In the genomic region with DNA sequence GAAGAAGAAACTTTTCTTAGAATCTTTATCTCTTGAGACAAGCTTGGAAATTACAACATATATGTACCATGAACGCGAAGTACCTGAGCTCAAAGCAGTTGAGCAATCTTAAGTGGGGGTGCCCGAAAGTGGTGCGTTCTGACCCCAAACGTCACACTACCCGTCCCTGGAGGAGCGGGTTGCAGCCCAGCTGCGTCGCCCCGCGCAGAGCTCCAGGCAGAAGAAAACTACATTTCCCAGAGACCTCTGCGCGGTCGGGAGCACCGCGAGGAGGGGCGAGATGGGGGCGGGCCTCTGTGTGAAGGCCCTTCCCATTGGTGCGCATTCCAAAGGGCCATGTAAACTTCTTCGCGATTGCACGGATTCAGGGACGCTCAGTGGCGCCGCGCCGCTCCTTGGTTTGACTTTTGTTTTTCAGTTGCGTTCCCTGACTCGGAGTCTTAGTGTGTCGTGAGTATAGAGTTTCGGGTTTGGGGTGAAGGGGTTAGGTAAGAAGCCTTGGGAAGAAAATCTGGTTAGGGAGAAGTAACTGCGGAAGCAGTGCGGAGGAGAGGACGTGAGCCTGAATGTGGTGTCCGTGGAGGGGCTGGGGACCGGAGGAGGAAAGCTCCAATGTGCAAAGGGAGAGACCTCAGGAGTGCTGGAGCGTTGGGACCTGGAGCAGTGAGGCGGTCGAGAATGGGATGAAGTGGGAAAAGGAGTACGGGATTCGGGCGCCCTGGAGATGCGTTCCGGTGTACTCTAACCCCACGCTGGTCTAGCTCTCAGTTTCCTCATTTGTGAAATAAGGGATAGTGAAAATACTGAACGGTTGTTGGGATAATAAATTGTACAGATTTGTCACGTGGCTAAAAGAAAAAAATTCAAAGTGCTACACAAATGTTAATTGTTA, we compare ENCODE assay signal across 1 cellular context.
TF ChIP-seq lines count a peak whose summit lies in the region.

A gene (plus strand): TSS at position 410 of the 892 bp plus-strand sequence. CDS start 7,740 bp downstream, outside the sequence.

TF ChIP-seq in GM12878, 131 proteins besides CTCF, POLR2A, EP300 and RAD21 (continued from another document):
- TF ChIP-seq, protein P1, sequence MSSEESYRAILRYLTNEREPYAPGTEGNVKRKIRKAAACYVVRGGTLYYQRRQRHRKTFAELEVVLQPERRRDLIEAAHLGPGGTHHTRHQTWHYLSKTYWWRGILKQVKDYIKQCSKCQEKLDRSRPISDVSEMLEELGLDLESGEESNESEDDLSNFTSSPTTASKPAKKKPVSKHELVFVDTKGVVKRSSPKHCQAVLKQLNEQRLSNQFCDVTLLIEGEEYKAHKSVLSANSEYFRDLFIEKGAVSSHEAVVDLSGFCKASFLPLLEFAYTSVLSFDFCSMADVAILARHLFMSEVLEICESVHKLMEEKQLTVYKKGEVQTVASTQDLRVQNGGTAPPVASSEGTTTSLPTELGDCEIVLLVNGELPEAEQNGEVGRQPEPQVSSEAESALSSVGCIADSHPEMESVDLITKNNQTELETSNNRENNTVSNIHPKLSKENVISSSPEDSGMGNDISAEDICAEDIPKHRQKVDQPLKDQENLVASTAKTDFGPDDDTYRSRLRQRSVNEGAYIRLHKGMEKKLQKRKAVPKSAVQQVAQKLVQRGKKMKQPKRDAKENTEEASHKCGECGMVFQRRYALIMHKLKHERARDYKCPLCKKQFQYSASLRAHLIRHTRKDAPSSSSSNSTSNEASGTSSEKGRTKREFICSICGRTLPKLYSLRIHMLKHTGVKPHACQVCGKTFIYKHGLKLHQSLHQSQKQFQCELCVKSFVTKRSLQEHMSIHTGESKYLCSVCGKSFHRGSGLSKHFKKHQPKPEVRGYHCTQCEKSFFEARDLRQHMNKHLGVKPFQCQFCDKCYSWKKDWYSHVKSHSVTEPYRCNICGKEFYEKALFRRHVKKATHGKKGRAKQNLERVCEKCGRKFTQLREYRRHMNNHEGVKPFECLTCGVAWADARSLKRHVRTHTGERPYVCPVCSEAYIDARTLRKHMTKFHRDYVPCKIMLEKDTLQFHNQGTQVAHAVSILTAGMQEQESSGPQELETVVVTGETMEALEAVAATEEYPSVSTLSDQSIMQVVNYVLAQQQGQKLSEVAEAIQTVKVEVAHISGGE (CRISPR knock-in tag; IDR thresholded peaks at IDR 0.05) = no peak
